Comparison of ENCODE assay signal across 8 cellular contexts in the genomic region with DNA sequence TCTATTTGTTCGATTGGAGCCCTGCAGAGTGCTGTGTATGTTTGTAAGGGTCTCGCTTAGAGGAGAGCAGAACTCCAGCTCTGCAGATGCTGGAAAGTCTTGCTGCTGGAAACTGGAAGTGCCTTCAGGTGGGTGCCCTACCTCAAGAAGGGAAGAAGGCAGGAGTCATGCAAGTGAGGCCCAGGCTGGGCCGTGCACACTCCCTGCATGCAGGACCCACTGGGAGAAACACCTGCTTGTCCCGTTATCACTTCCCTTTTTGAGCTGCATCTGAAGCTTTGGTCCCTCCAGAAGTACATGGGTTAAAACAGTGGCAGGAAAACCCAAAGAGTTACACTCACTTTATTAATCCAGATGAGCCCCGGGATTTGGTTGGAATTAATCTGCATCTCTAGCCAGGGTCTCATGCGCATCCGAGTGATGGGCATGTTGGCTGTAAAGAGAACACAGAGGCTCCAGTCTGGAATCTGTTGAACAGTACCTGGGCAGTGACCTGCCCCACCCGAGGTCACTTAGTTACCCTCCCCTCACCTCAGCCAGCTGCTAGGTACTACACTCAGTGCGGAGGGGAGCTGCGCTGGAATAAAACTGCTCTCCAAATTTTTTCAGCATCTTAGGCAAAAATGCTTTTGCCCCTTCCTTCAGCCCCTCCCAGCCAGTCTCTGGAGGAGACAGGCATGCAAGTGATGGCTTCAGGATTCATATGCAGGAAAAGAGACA. TPM values are rescaled to one million over a fixed set of nuclear protein-coding genes. Genes with fewer than 3 reads are reported as not detected.
A peak's percentile ranks its signal among the peaks of the same experiment; 100 is the strongest.
DNase-seq lines count a peak whose midpoint lies in the region; ATAC-seq and TF ChIP-seq lines count a peak whose summit lies in the region.

No MANE protein-coding gene starts in this region.

- no peak for DNase-seq in A673 (ENCODE audit: low spot score)
- peak in 3 of 7 donors; percentile 14 to 52 (median 22) for DNase-seq in adrenal gland
- no peak for DNase-seq in mesendoderm
- DNase-seq in HPDE6-E6E7 (ENCODE audit: extremely low spot score), result no peak
- DNase-seq in NCI-H2081 (lab: John Stamatoyannopoulos, UW), result no peak

- POLR2A ChIA-PET in A673 (lab: Charles Lee; ENCODE audit: low non-redundant PET), result no interaction called here

- H2AK5ac ChIP-seq in mesendoderm (ENCODE audit: low read length), result no peak overlapping the region

- no peak for TF ChIP-seq POLR2A in adrenal gland (IDR thresholded peaks at IDR 0.05)

- BruUV-seq in A673 (replicated peaks; lab: Mats Ljungman, UMichigan), result TSS peak; percentile 47

- no peak for ATAC-seq in HG03025 (IDR thresholded peaks at IDR 0.05; ENCODE audit: low FRiP score, unreplicated experiment)
- ATAC-seq in HG03045 (IDR thresholded peaks at IDR 0.05; ENCODE audit: unreplicated experiment), result no peak

- H3K9me3 ChIP-seq in A673 (ENCODE audit: low read depth, low read length, poor library complexity, severe bottlenecking) (no peaks in the 10 kb centered on the region), adrenal gland (replicated peaks in 1 of 3) (no peaks in the 10 kb centered on the region)

- H3K18ac ChIP-seq in mesendoderm (ENCODE audit: low read length), result no peak overlapping the region

- no peak overlapping the region for H4K5ac ChIP-seq in mesendoderm (ENCODE audit: low read length)

- H3K27me3 ChIP-seq in A673 (replicated peaks; ENCODE audit: insufficient read depth, low read depth, low read length, poor library complexity) (no peaks in the 10 kb centered on the region), KMS-11 (ENCODE audit: insufficient read depth, low read depth) (no peaks in the 10 kb centered on the region), adrenal gland (no peaks in the 10 kb centered on the region), mesendoderm (ENCODE audit: insufficient read depth, low read length, poor library complexity) (no peaks in the 10 kb centered on the region)

- 37 to 53% (median 53%) methylated on average over 5 to 10 of the region's 10 CpGs for WGBS in adrenal gland, 4 donors
- WGBS in mesendoderm (ENCODE audit: extremely low coverage, insufficient coverage, low lambda C conversion rate), result no CpG with 5 or more reads among the region's 10 CpGs

- H3K27ac ChIP-seq in A673 (ENCODE audit: low read depth, low read length, poor library complexity, severe bottlenecking), result no peak overlapping the region
- H3K27ac ChIP-seq in KMS-11, result peak overlapping the region; percentile 83; the same call in 1 of the 2 replicates
- H3K27ac ChIP-seq in adrenal gland, result peak overlapping the region in 3 of 5 donors; percentile 93 to 99 (median 95)
- no peak overlapping the region for H3K27ac ChIP-seq in mesendoderm (ENCODE audit: low read depth, low read length)

- H3K79me2 ChIP-seq in KMS-11 (ENCODE audit: insufficient read depth, low read depth) (peaks cover 42% of the 10 kb centered on the region), mesendoderm (ENCODE audit: control insufficient read depth, insufficient read depth, low read length) (no peaks in the 10 kb centered on the region)

- H3K79me1 ChIP-seq in mesendoderm (ENCODE audit: low read length), result peaks cover 2% of the 10 kb centered on the region

- H2BK5ac ChIP-seq in mesendoderm (ENCODE audit: low read length), result no peak overlapping the region

- peak overlapping the region; percentile 87 for H3K9ac ChIP-seq in KMS-11
- peak overlapping the region; percentile 58 for H3K9ac ChIP-seq in mesendoderm (ENCODE audit: low read length)

- no peak overlapping the region for H4K8ac ChIP-seq in mesendoderm (ENCODE audit: low read depth, low read length)

- H3K4me1 ChIP-seq in A673 (ENCODE audit: insufficient read depth, low read length, poor library complexity, severe bottlenecking), result peaks cover 5% of the 10 kb centered on the region
- peaks cover 54% of the 10 kb centered on the region for H3K4me1 ChIP-seq in KMS-11 (ENCODE audit: low read depth, poor library complexity, severe bottlenecking)
- H3K4me1 ChIP-seq in adrenal gland (replicated peaks in 1 of 2), result peaks cover 7 to 34% of the 10 kb centered on the region in 2 donors
- H3K4me1 ChIP-seq in mesendoderm (ENCODE audit: control insufficient read depth, low read depth, low read length), result peaks cover 3% of the 10 kb centered on the region

- intact Hi-C loops in A673 (cut with micrococcal nuclease; ENCODE audit: unreplicated experiment) (no loop called here), adrenal gland (cut with DNase I) (loop anchor here (5.0 to 10.0 kb wide), 2 partner anchors 64 to 67 kb away; no protein-coding TSS in a partner anchor)

- no peak overlapping the region for H2BK15ac ChIP-seq in mesendoderm (replicated peaks; ENCODE audit: low read depth)

- H3K56ac ChIP-seq in mesendoderm (ENCODE audit: low read length), result no peak overlapping the region

- no peak overlapping the region for H2AFZ ChIP-seq in KMS-11 (ENCODE audit: low read depth)

- H3K36me3 ChIP-seq in A673 (ENCODE audit: insufficient read depth, low read length, poor library complexity, severe bottlenecking) (peaks cover 4% of the 10 kb centered on the region), KMS-11 (ENCODE audit: insufficient read depth) (no peaks in the 10 kb centered on the region; the same call in 1 of the 2 replicates), adrenal gland (replicated peaks in 1 of 2) (peaks cover 0 to 36% of the 10 kb centered on the region in 2 donors), mesendoderm (ENCODE audit: control insufficient read depth, insufficient read depth, low read length) (peaks cover 9% of the 10 kb centered on the region)

- no peak overlapping the region for H3K23ac ChIP-seq in mesendoderm (ENCODE audit: low read length)

- H3K4me2 ChIP-seq in KMS-11, result peak overlapping the region; percentile 98
- H3K4me2 ChIP-seq in mesendoderm (ENCODE audit: low read length), result peak overlapping the region; percentile 38

- CTCF ChIA-PET in A673 (lab: Charles Lee), result no interaction called here

- H2BK120ac ChIP-seq in mesendoderm (ENCODE audit: low read depth, low read length), result no peak overlapping the region

- peak overlapping the region; percentile 64 for H3K4me3 ChIP-seq in A673 (ENCODE audit: low read depth, low read length, poor library complexity, severe bottlenecking)
- no peak overlapping the region for H3K4me3 ChIP-seq in KMS-11 (IDR thresholded peaks at IDR 0.05; ENCODE audit: insufficient read depth, low read depth, low read length)
- H3K4me3 ChIP-seq in adrenal gland, result peak overlapping the region in 2 of 4 donors; percentile 43 to 88
- no peak overlapping the region for H3K4me3 ChIP-seq in mesendoderm (ENCODE audit: low read length)

- TF ChIP-seq CTCF in A673 (conservative IDR thresholded peaks at IDR 0.05; ENCODE audit: low read depth, low read length) (no peak), KMS-11 (conservative IDR thresholded peaks at IDR 0.05; ENCODE audit: low read depth, low read length) (no peak), adrenal gland (IDR thresholded peaks at IDR 0.05) (no peak)

- H4K20me1 ChIP-seq in KMS-11 (ENCODE audit: insufficient read depth), result peaks cover 22% of the 10 kb centered on the region

- H3K4ac ChIP-seq in mesendoderm (ENCODE audit: low read depth, low read length), result no peak overlapping the region

RNA-seq across cellular contexts. Expression of a gene that starts 1.4 kb away (rescaled TPM):
- total RNA-seq in A673 (2021), result 5.7 and 6.9 TPM in 2 replicates
- total RNA-seq in adrenal gland, result 100 to 1,000 TPM in 1 of 8 donors, 10 to 100 TPM in 7; 12.0 to 116 (median 25.5) TPM
- polyA plus RNA-seq in adrenal gland, result 10 to 100 TPM in 2 of 3 donors, 1 to 10 TPM in 1; 9.0 to 20.0 (median 10.7) TPM
- polyA plus RNA-seq in mesendoderm (2013, experiment 1 of 2), result 4.5 TPM
- polyA plus RNA-seq in mesendoderm (2013, experiment 2 of 2), result 4.1 TPM

RNA-seq across cellular contexts. Expression of a gene that starts 54.1 kb away (rescaled TPM):
- total RNA-seq in A673 (2021) (not detected in 2 replicates), adrenal gland (not detected)
- polyA plus RNA-seq in adrenal gland, result not detected
- not detected for polyA plus RNA-seq in mesendoderm (2013, experiment 1 of 2)
- polyA plus RNA-seq in mesendoderm (2013, experiment 2 of 2), result not detected

Comparison
In these comparisons a context has a peak if more than half of its experiments do, and no peak if none do; other contexts are left out.
1. H3K27ac ChIP-seq: peak in KMS-11 (single experiment) and adrenal gland (3 of 5); none in A673 (single experiment) and mesendoderm (single experiment).